ENCODE assay signal across 8 cellular contexts in the genomic region with DNA sequence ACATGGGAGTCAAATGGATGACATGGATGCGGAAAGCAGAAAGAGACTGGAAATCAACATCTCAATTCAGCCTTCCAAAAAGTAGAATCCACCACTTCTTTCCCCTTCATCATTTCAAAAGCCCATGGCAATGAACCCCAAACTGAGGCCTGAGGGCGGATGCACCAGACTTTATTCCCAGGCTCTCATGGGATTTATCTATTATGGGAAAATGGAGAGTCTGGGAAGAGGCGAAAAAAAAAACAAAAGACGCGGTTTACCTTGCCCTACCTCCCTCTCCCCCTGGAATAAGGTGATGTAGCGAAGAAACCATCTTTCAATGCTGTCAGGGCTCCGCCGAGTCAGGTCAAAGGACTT. TPM values are rescaled to one million over a fixed set of nuclear protein-coding genes. Genes with fewer than 3 reads are reported as not detected.
A peak's percentile ranks its signal among the peaks of the same experiment; 100 is the strongest.
DNase-seq lines count a peak whose midpoint lies in the region; ATAC-seq, FAIRE-seq and TF ChIP-seq lines count a peak whose summit lies in the region.

No MANE protein-coding gene starts in this region.

- CTCF ChIA-PET in SK-N-SH (lab: Yijun Ruan, JAX), result interaction anchor here (0.6 kb wide), 1 partner anchor 110 kb away, joined by 3 read pairs; no protein-coding TSS in a partner anchor

- peaks cover 7% of the 10 kb centered on the region for H3F3A ChIP-seq in SK-N-SH (replicated peaks; ENCODE audit: insufficient read depth)

- intact Hi-C loops in kidney (cut with DNase I), result no loop called here

- TF ChIP-seq RAD21 in SK-N-SH (IDR thresholded peaks at IDR 0.05; ENCODE audit: low read length), result no peak

- peaks cover 13% of the 10 kb centered on the region for H3K36me3 Mint-ChIP-seq in activated naive CD8-positive, alpha-beta T cell treated with anti-CD3 and anti-CD28 coated beads, Interleukin-2, amount 10 ng/mL, durations not matched to agents 7 days and 5 days

- H3K27me3 ChIP-seq in SK-N-SH (ENCODE audit: insufficient read depth) (no peaks in the 10 kb centered on the region), suprapubic skin (no peaks in the 10 kb centered on the region)

- H3K9ac ChIP-seq in SK-N-SH (peak overlapping the region; percentile 79), kidney (ENCODE audit: low read length in 2 of 2) (peak overlapping the region; percentile 63 to 78)

- no peaks in the 10 kb centered on the region for H3K27me3 Mint-ChIP-seq in activated naive CD8-positive, alpha-beta T cell treated with anti-CD3 and anti-CD28 coated beads, Interleukin-2, amount 10 ng/mL, durations not matched to agents 7 days and 5 days

- 0 out of 2 replicates have a peak, but pooled peaks cover 4% of the 10 kb centered on the region for H3K9me3 ChIP-seq in SK-N-SH
- H3K9me3 ChIP-seq in kidney (ENCODE audit: control insufficient read depth in 1 of 2, low read length in 2 of 2), result peaks cover 0 to 14% of the 10 kb centered on the region in 2 donors
- peaks cover 2% of the 10 kb centered on the region for H3K9me3 ChIP-seq in suprapubic skin

- TF ChIP-seq EP300 in SK-N-SH (IDR thresholded peaks at IDR 0.05; ENCODE audit: borderline replicate concordance in 1 of 2, low read depth in 1 of 2, low read length in 1 of 2) (no peak), suprapubic skin (IDR thresholded peaks at IDR 0.05) (no peak)

- H3K9me2 ChIP-seq in SK-N-SH, result no peaks in the 10 kb centered on the region

- POLR2A ChIA-PET in SK-N-SH (lab: Yijun Ruan, JAX), result interaction anchor here (1.6 kb wide), 1 partner anchor 180 kb away, joined by 5 read pairs; a partner anchor contains a TSS
- POLR2A ChIA-PET in activated naive CD8-positive, alpha-beta T cell treated with anti-CD3 and anti-CD28 coated beads, Interleukin-2, amount 10 ng/mL, durations not matched to agents 7 days and 5 days (lab: Charles Lee), result interaction anchor here (0.5 to 1.7 kb wide), 5 partner anchors 180 to 458 kb away, joined by 3 to 11 read pairs (median 5); a partner anchor contains a TSS

- peak overlapping the region; percentile 86 to 98 for H3K4me3 ChIP-seq in SK-N-SH (ENCODE audit: low read depth in 2 of 2, low read length in 1 of 2)
- peak overlapping the region; percentile 80 to 86 for H3K4me3 ChIP-seq in kidney (ENCODE audit: low read length in 2 of 2)
- H3K4me3 ChIP-seq in suprapubic skin, result peak overlapping the region; percentile 82

- TF ChIP-seq POLR2A in suprapubic skin (IDR thresholded peaks at IDR 0.05), result no peak

- TF ChIP-seq CTCF in SK-N-SH (IDR thresholded peaks at IDR 0.05), result no peak
- TF ChIP-seq CTCF in kidney (IDR thresholded peaks at IDR 0.05; ENCODE audit: borderline replicate concordance, extremely low read depth, insufficient read depth), result no peak
- TF ChIP-seq CTCF in suprapubic skin (IDR thresholded peaks at IDR 0.05), result no peak

- peak overlapping the region; percentile 98 for H2AFZ ChIP-seq in SK-N-SH (ENCODE audit: low read depth)

- peaks cover 10% of the 10 kb centered on the region for H3K9me3 Mint-ChIP-seq in activated naive CD8-positive, alpha-beta T cell treated with anti-CD3 and anti-CD28 coated beads, Interleukin-2, amount 10 ng/mL, durations not matched to agents 7 days and 5 days

- no peak; the same call in 2 of the 3 replicates for ATAC-seq in SK-N-SH treated with all-trans-retinoic acid at 6 μM for 48 hours
- no peak for ATAC-seq in activated naive CD8-positive, alpha-beta T cell treated with anti-CD3 and anti-CD28 coated beads, Interleukin-2, amount 10 ng/mL, durations not matched to agents 7 days and 5 days (ENCODE audit: low read depth)

- H3K27ac Mint-ChIP-seq in activated naive CD8-positive, alpha-beta T cell treated with anti-CD3 and anti-CD28 coated beads, Interleukin-2, amount 10 ng/mL, durations not matched to agents 7 days and 5 days, result peak overlapping the region; percentile 95

- H3K4me3 Mint-ChIP-seq in activated naive CD8-positive, alpha-beta T cell treated with anti-CD3 and anti-CD28 coated beads, Interleukin-2, amount 10 ng/mL, durations not matched to agents 7 days and 5 days, result peak overlapping the region; percentile 99

- no peak for FAIRE-seq in kidney (lab: Jason Lieb, UNC)
- FAIRE-seq in urothelium cell line (lab: Jason Lieb, UNC), result no peak

- peaks cover 41% of the 10 kb centered on the region for H3K79me2 ChIP-seq in SK-N-SH (ENCODE audit: insufficient read depth)

- peaks cover 0 to 2% of the 10 kb centered on the region in 2 experiments for H3K36me3 ChIP-seq in SK-N-SH (replicated peaks in 1 of 2; ENCODE audit: control insufficient read depth in 1 of 2, insufficient read depth in 2 of 2, low read length in 1 of 2)
- no peaks in the 10 kb centered on the region for H3K36me3 ChIP-seq in kidney (ENCODE audit: control insufficient read depth in 1 of 2, insufficient read depth in 2 of 2, low read length in 2 of 2)
- H3K36me3 ChIP-seq in suprapubic skin, result no peaks in the 10 kb centered on the region

- H3K27ac ChIP-seq in SK-N-SH (ENCODE audit: low read depth in 2 of 2, low read length in 1 of 2), result peak overlapping the region; percentile 74 to 91
- H3K27ac ChIP-seq in kidney (ENCODE audit: low read depth in 2 of 2, low read length in 2 of 2), result peak overlapping the region; percentile 30 to 59
- H3K27ac ChIP-seq in suprapubic skin, result peak overlapping the region; percentile 85

- no peak for DNase-seq in SK-N-SH
- DNase-seq in activated naive CD8-positive, alpha-beta T cell treated with anti-CD3 and anti-CD28 coated beads, Interleukin-2, amount 10 ng/mL, durations not matched to agents 7 days and 5 days, result no peak
- DNase-seq in kidney, result no peak
- DNase-seq in suprapubic skin (ENCODE audit: low spot score in 2 of 2), result no peak
- DNase-seq in GDM1 (lab: John Stamatoyannopoulos, UW), result no peak
- no peak for DNase-seq in SW 1271 (lab: John Stamatoyannopoulos, UW)
- no peak for DNase-seq in urothelium cell line (ENCODE audit: low spot score)

- WGBS in SK-N-SH (ENCODE audit: low lambda C conversion rate), result 7% methylated on average over 8 of the region's 8 CpGs
- 16% methylated on average over 8 of the region's 8 CpGs for WGBS in suprapubic skin

- H3K4me1 Mint-ChIP-seq in activated naive CD8-positive, alpha-beta T cell treated with anti-CD3 and anti-CD28 coated beads, Interleukin-2, amount 10 ng/mL, durations not matched to agents 7 days and 5 days, result peaks cover 34% of the 10 kb centered on the region

- peak overlapping the region; percentile 86 for H3K4me2 ChIP-seq in SK-N-SH

- no peaks in the 10 kb centered on the region for H4K20me1 ChIP-seq in SK-N-SH (ENCODE audit: insufficient read depth)

- peaks cover 0 to 11% of the 10 kb centered on the region in 2 experiments; a peak in 2 of 4 replicates for H3K4me1 ChIP-seq in SK-N-SH (ENCODE audit: control insufficient read depth in 1 of 2, insufficient read depth in 2 of 2, low read depth in 1 of 2, low read length in 1 of 2)
- peaks cover 4 to 5% of the 10 kb centered on the region in 2 donors for H3K4me1 ChIP-seq in kidney (ENCODE audit: control insufficient read depth in 1 of 2, insufficient read depth in 1 of 2, low read depth in 1 of 2, low read length in 2 of 2)
- peaks cover 28% of the 10 kb centered on the region for H3K4me1 ChIP-seq in suprapubic skin

TF ChIP-seq in SK-N-SH, 30 proteins besides CTCF, POLR2A, EP300 and RAD21:
- TF ChIP-seq SIN3A (IDR thresholded peaks at IDR 0.05; ENCODE audit: borderline replicate concordance, low read depth, low read length), result no peak
- no peak for TF ChIP-seq JUND (IDR thresholded peaks at IDR 0.05)
- TF ChIP-seq, protein P1, sequence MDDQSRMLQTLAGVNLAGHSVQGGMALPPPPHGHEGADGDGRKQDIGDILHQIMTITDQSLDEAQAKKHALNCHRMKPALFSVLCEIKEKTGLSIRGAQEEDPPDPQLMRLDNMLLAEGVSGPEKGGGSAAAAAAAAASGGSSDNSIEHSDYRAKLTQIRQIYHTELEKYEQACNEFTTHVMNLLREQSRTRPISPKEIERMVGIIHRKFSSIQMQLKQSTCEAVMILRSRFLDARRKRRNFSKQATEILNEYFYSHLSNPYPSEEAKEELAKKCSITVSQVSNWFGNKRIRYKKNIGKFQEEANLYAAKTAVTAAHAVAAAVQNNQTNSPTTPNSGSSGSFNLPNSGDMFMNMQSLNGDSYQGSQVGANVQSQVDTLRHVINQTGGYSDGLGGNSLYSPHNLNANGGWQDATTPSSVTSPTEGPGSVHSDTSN (IDR thresholded peaks at IDR 0.05), result no peak
- TF ChIP-seq MEF2A (IDR thresholded peaks at IDR 0.05; ENCODE audit: borderline replicate concordance, low read depth), result no peak

TF ChIP-seq in SK-N-SH treated with all-trans-retinoic acid at 6 μM for 48 hours, 23 proteins besides CTCF, POLR2A, EP300 and RAD21 (continues in another document):
- TF ChIP-seq, protein P2, sequence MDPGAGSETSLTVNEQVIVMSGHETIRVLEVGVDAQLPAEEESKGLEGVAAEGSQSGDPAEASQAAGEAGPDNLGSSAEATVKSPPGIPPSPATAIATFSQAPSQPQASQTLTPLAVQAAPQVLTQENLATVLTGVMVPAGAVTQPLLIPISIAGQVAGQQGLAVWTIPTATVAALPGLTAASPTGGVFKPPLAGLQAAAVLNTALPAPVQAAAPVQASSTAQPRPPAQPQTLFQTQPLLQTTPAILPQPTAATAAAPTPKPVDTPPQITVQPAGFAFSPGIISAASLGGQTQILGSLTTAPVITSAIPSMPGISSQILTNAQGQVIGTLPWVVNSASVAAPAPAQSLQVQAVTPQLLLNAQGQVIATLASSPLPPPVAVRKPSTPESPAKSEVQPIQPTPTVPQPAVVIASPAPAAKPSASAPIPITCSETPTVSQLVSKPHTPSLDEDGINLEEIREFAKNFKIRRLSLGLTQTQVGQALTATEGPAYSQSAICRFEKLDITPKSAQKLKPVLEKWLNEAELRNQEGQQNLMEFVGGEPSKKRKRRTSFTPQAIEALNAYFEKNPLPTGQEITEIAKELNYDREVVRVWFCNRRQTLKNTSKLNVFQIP (CRISPR knock-in tag; IDR thresholded peaks at IDR 0.05; ENCODE audit: borderline replicate concordance, low read depth), result no peak
- TF ChIP-seq ESRRG (CRISPR knock-in tag; IDR thresholded peaks at IDR 0.05) (no peak), GLIS3 (CRISPR knock-in tag; IDR thresholded peaks at IDR 0.05) (no peak), ISL1 (CRISPR knock-in tag; IDR thresholded peaks at IDR 0.05) (no peak), ZFP3 (CRISPR knock-in tag; IDR thresholded peaks at IDR 0.05) (no peak)

RNA-seq across cellular contexts. Expression of a gene that starts 0.6 kb away (rescaled TPM):
- polyA plus RNA-seq in SK-N-SH (2012; rRNA removed) (10.7 and 12.3 TPM in 2 replicates), kidney (ENCODE audit: insufficient read depth, low read depth, low replicate concordance) (31.6 TPM)
- 16.6 and 18.1 TPM in 2 replicates for polyA plus RNA-seq in SK-N-SH (2012; cell fraction: cytosol; rRNA removed)
- 9.8 and 17.9 TPM in 2 replicates for polyA plus RNA-seq in SK-N-SH (2012; cell fraction: nucleus; rRNA removed)
- 10 to 100 TPM; 19.4 to 20.6 TPM for total RNA-seq in activated naive CD8-positive, alpha-beta T cell treated with anti-CD3 and anti-CD28 coated beads, Interleukin-2, amount 10 ng/mL, durations not matched to agents 7 days and 5 days
- total RNA-seq in kidney (32.9 TPM), suprapubic skin (10 to 100 TPM; 18.5 to 34.0 (median 21.9) TPM)
